In genomic region chr1:87937774-87938173, GRCh38 we compare ENCODE assay signal across 23 cellular contexts.
"Had no signal": no experiment of that assay in that cellular context is flagged by ENCODE, and none has a peak within 500 bp of the region (broad histone marks: within the 10 kb centered on the region; RNA-seq: fewer than 3 reads in every experiment).

No MANE protein-coding gene starts in this region.

- H3K4me1 ChIP-seq: parathyroid adenoma, prostate gland, spleen, upper lobe of right lung had no signal

- H3K27ac ChIP-seq: foreskin keratinocyte, parathyroid adenoma, prostate gland, spleen, tibial artery, upper lobe of right lung, vagina had no signal

- DNase-seq: effector CD4-positive, alpha-beta T cell; endodermal cell; erythroblast; foreskin keratinocyte; kidney; left cardiac atrium; left ventricle myocardium superior; mesenchymal stem cell; midbrain; spleen; stimulated activated CD4-positive, alpha-beta T cell treated with anti-CD3 and anti-CD28 coated beads, Interleukin-15, amount 100 ng/mL, for 24 hours; stimulated activated CD4-positive, alpha-beta T cell treated with anti-CD3 and anti-CD28 coated beads, Interleukin-1b, Interleukin-23, amount 100 ng/mL, for 48 hours; stimulated activated CD4-positive, alpha-beta T cell treated with anti-CD3 and anti-CD28 coated beads, Interleukin-4, amount 100 ng/mL, for 24 hours; tibial artery; upper lobe of right lung had no signal

- H3K9me3 ChIP-seq: prostate gland, spleen, tibial artery, upper lobe of right lung, vagina had no signal

- FAIRE-seq: endothelial cell of umbilical vein, kidney had no signal

- H3K27me3 ChIP-seq: foreskin keratinocyte, spleen, tibial artery, upper lobe of right lung, vagina had no signal

- H3K4me3 ChIP-seq: lung, prostate gland, spleen, tibial artery, upper lobe of right lung, vagina had no signal

- H2AFZ ChIP-seq: parathyroid adenoma had no signal

- ATAC-seq: foreskin keratinocyte; left cardiac atrium; left ventricle myocardium superior; natural killer cell treated with Interleukin-12 subunit alpha and Interleukin-12 subunit beta and Interleukin-15 and Interleukin-18, amount 100 ng/mL, for 72 hours; sciatic nerve; stimulated activated memory B cell treated with anti-CD40 and anti-IgM and Interleukin-4, amounts not matched to agents 10 μg/mL and 1 μg/mL and 100 μg/mL, for 72 hours; upper lobe of right lung had no signal

- H3K9ac ChIP-seq: parathyroid adenoma had no signal

- H3K79me2 ChIP-seq: parathyroid adenoma had no signal

- H3K36me3 ChIP-seq: prostate gland, spleen, tibial artery, upper lobe of right lung, vagina had no signal
